ENCODE assay signal across 9 cellular contexts in genomic region chr2:186460465-186460864, GRCh38. TPM values are rescaled to one million over a fixed set of nuclear protein-coding genes. Genes with fewer than 3 reads are reported as not detected.
DNase-seq lines count a peak whose midpoint lies in the region; ATAC-seq, FAIRE-seq and TF ChIP-seq lines count a peak whose summit lies in the region.
"Had no signal": no experiment of that assay in that cellular context is flagged by ENCODE, and none has a peak within 500 bp of the region (broad histone marks: within the 10 kb centered on the region; RNA-seq: fewer than 3 reads in every experiment).

No MANE protein-coding gene starts in this region.

- no peak overlapping the region for H3K27ac ChIP-seq in astrocyte (ENCODE audit: low read depth, low read length)

- intact Hi-C loops in Calu3 (cut with micrococcal nuclease; ENCODE audit: unreplicated experiment): loop anchor here (2.0 to 10.0 kb wide), 2 partner anchors 714 to 1166 kb away; no protein-coding TSS in a partner anchor

- CTCF ChIA-PET in Calu3 (lab: Charles Lee): no interaction called here
- CTCF ChIA-PET in T-cell (lab: Charles Lee): no interaction called here

- H3K4me3 Mint-ChIP-seq in Calu3 (ENCODE audit: low read depth, unreplicated experiment): no peak overlapping the region
- H3K4me3 Mint-ChIP-seq in astrocyte (ENCODE audit: unreplicated experiment): no peak overlapping the region
- no peak overlapping the region for H3K4me3 Mint-ChIP-seq in neural crest cell
- no peak overlapping the region for H3K4me3 Mint-ChIP-seq in T-cell

- peaks cover 10% of the 10 kb centered on the region for H3K4me1 ChIP-seq in astrocyte (ENCODE audit: insufficient read depth, low read length)

- H4K20me1 ChIP-seq in astrocyte (ENCODE audit: insufficient read depth, low read length): no peaks in the 10 kb centered on the region

- POLR2A ChIA-PET in T-cell (lab: Charles Lee): interaction anchor here in 1 of 2 donors (0.6 kb wide), 1 partner anchor 29 kb away, joined by 3 read pairs; no protein-coding TSS in a partner anchor

- BruUV-seq in Calu3 (replicated peaks; lab: Mats Ljungman, UMichigan): no TSS peak

- no peaks in the 10 kb centered on the region for H3K27me3 Mint-ChIP-seq in Calu3 (ENCODE audit: unreplicated experiment)
- no peaks in the 10 kb centered on the region for H3K27me3 Mint-ChIP-seq in astrocyte (ENCODE audit: low read depth, unreplicated experiment)
- no peaks in the 10 kb centered on the region for H3K27me3 Mint-ChIP-seq in neural crest cell (ENCODE audit: low read depth)
- H3K27me3 Mint-ChIP-seq in T-cell: no peaks in the 10 kb centered on the region

- ATAC-seq in GM19455 (IDR thresholded peaks at IDR 0.05; ENCODE audit: unreplicated experiment) (peak; percentile 69), HG03565 (IDR thresholded peaks at IDR 0.05; ENCODE audit: unreplicated experiment) (peak; percentile 71), T-cell (replicated peaks in 1 of 4) (no peak), GM21737 (IDR thresholded peaks at IDR 0.05; ENCODE audit: unreplicated experiment) (no peak)

- FAIRE-seq in astrocyte (lab: Jason Lieb, UNC): no peak
- FAIRE-seq: keratinocyte had no signal

- H3K9me3 Mint-ChIP-seq in Calu3 (ENCODE audit: low read depth, unreplicated experiment): no peaks in the 10 kb centered on the region
- no peaks in the 10 kb centered on the region for H3K9me3 Mint-ChIP-seq in astrocyte (ENCODE audit: unreplicated experiment)
- peaks cover 2% of the 10 kb centered on the region for H3K9me3 Mint-ChIP-seq in neural crest cell
- no peaks in the 10 kb centered on the region for H3K9me3 Mint-ChIP-seq in T-cell

- H3K9ac ChIP-seq in astrocyte (ENCODE audit: low read length): no peak overlapping the region

- no peak overlapping the region for H3K4me3 ChIP-seq in astrocyte (ENCODE audit: insufficient read depth, low read depth, low read length)

- H3K36me3 Mint-ChIP-seq in Calu3 (ENCODE audit: insufficient read depth, unreplicated experiment) (no peaks in the 10 kb centered on the region), astrocyte (ENCODE audit: low read depth, unreplicated experiment) (no peaks in the 10 kb centered on the region), neural crest cell (ENCODE audit: low read depth) (no peaks in the 10 kb centered on the region), T-cell (peaks cover 6% of the 10 kb centered on the region)

- TF ChIP-seq CTCF in Calu3 (IDR thresholded peaks at IDR 0.05; ENCODE audit: unreplicated experiment) (peak; percentile 22), astrocyte (IDR thresholded peaks at IDR 0.05; ENCODE audit: insufficient read depth, low read depth, low read length) (peak; percentile 43), neural crest cell (conservative IDR thresholded peaks at IDR 0.05) (peak; percentile 66)

- H3K36me3 ChIP-seq in astrocyte (ENCODE audit: insufficient read depth, low read length): no peaks in the 10 kb centered on the region

- peak; percentile 9 for DNase-seq in Calu3
- peak; percentile 12 for DNase-seq in astrocyte (ENCODE audit: low read depth)
- no peak for DNase-seq in neural crest cell (ENCODE audit: low read depth, low spot score)
- no peak for DNase-seq in T-cell
- no peak for DNase-seq in NCI-H2107 (lab: John Stamatoyannopoulos, UW)

- H2AFZ ChIP-seq in astrocyte (ENCODE audit: low read depth, low read length): no peak overlapping the region

- no peaks in the 10 kb centered on the region for H3K27me3 ChIP-seq in astrocyte (ENCODE audit: insufficient read depth, low read length)

- no peak overlapping the region for H3K4me2 ChIP-seq in astrocyte (ENCODE audit: low read length)

- H3K27ac Mint-ChIP-seq in Calu3 (ENCODE audit: unreplicated experiment): no peak overlapping the region
- no peak overlapping the region for H3K27ac Mint-ChIP-seq in astrocyte (ENCODE audit: unreplicated experiment)
- H3K27ac Mint-ChIP-seq in neural crest cell (ENCODE audit: unreplicated experiment): no peak overlapping the region
- H3K27ac Mint-ChIP-seq in T-cell: no peak overlapping the region

- H3K9me3 ChIP-seq in astrocyte (ENCODE audit: insufficient read depth, low read depth, low read length): no peaks in the 10 kb centered on the region

- no peaks in the 10 kb centered on the region for H3K79me2 ChIP-seq in astrocyte (ENCODE audit: insufficient read depth, low read length)

- H3K4me1 Mint-ChIP-seq in Calu3 (ENCODE audit: low read depth, unreplicated experiment): peaks cover 9% of the 10 kb centered on the region
- H3K4me1 Mint-ChIP-seq in astrocyte (ENCODE audit: low read depth, unreplicated experiment): no peaks in the 10 kb centered on the region
- H3K4me1 Mint-ChIP-seq in neural crest cell: no peaks in the 10 kb centered on the region
- no peaks in the 10 kb centered on the region for H3K4me1 Mint-ChIP-seq in T-cell

RNA-seq across cellular contexts. Expression of gene ZC3H15, which starts 25.6 kb away (rescaled TPM):
- total RNA-seq in Calu3 (2022) (81.8 and 86.5 TPM in 2 replicates), astrocyte (64.0 and 76.4 TPM in 2 replicates), neural crest cell (73.1 and 76.7 TPM in 2 replicates), T-cell (10 to 100 TPM; 44.4 to 83.6 (median 45.2) TPM)

Comparison
In these comparisons a context has a peak if more than half of its experiments do, and no peak if none do; other contexts are left out.
1. DNase-seq: peak in Calu3 (single experiment) and astrocyte (single experiment); none in neural crest cell (single experiment), T-cell (0 of 34) and NCI-H2107 (single experiment).
2. ATAC-seq: peak in GM19455 (single experiment) and HG03565 (single experiment); none in T-cell (0 of 4) and GM21737 (single experiment).
3. Peak in every context shown above with its lines, with median percentiles within 50 percentile points of each other: CTCF ChIP-seq.